ENCODE assay signal across 1 cellular context in genomic region chr3:189383630-189384029, GRCh38.
TF ChIP-seq lines count a peak whose summit lies in the region.

No MANE protein-coding gene starts in this region.

TF ChIP-seq in GM23338, 12 proteins besides CTCF, POLR2A, EP300 and RAD21 (continued from another document):
- no peak for TF ChIP-seq ZNF462 (CRISPR knock-in tag; IDR thresholded peaks at IDR 0.05)
- no peak for TF ChIP-seq JUNB (IDR thresholded peaks at IDR 0.05; ENCODE audit: unreplicated experiment)
- TF ChIP-seq ETS1 (IDR thresholded peaks at IDR 0.05): no peak
